2 cellular contexts compared by ENCODE assay signal in genomic region chr22:39270280-39270679, GRCh38.
TF ChIP-seq lines count a peak whose summit lies in the region.

No MANE protein-coding gene starts in this region.

TF ChIP-seq in IMR-90, 13 proteins besides CTCF, POLR2A, EP300 and RAD21:
- TF ChIP-seq CEBPB (IDR thresholded peaks at IDR 0.05; ENCODE audit: low read depth, low read length) (no peak), RFX5 (IDR thresholded peaks at IDR 0.05; ENCODE audit: low read depth, low read length) (no peak), ELK1 (IDR thresholded peaks at IDR 0.05; ENCODE audit: borderline replicate concordance, low read depth, low read length) (no peak), MAZ (IDR thresholded peaks at IDR 0.05; ENCODE audit: borderline replicate concordance, low read depth, low read length) (no peak), MXI1 (IDR thresholded peaks at IDR 0.05; ENCODE audit: borderline replicate concordance, low read depth, low read length) (no peak), RCOR1 (IDR thresholded peaks at IDR 0.05; ENCODE audit: insufficient replicate concordance, low read length) (no peak), NFE2L2 (IDR thresholded peaks at IDR 0.05; ENCODE audit: low read depth, low read length) (no peak), MAFK (IDR thresholded peaks at IDR 0.05; ENCODE audit: low read depth, low read length) (no peak), USF2 (IDR thresholded peaks at IDR 0.05; ENCODE audit: low read depth, low read length) (no peak), BHLHE40 (IDR thresholded peaks at IDR 0.05; ENCODE audit: low read depth, low read length) (no peak), FOS (IDR thresholded peaks at IDR 0.05; ENCODE audit: low read depth, low read length) (no peak), SMC3 (IDR thresholded peaks at IDR 0.05; ENCODE audit: low read depth, low read length) (no peak), CHD1 (IDR thresholded peaks at IDR 0.05; ENCODE audit: low read depth, low read length) (no peak)

TF ChIP-seq in HepG2, 621 proteins besides CTCF, POLR2A, EP300 and RAD21:
- TF ChIP-seq ZFP91 (CRISPR knock-in tag; IDR thresholded peaks at IDR 0.05; ENCODE audit: borderline replicate concordance) (0 out of 2 replicates have a peak, but pooled peaks have one; percentile 40), ELF1 (CRISPR knock-in tag; IDR thresholded peaks at IDR 0.05) (no peak)
TF ChIP-seq in HepG2: peak in this region for 1.
